Comparison of ENCODE assay signal across 14 cellular contexts in genomic region chr3:19526071-19526470, GRCh38.
A peak's percentile ranks its signal among the peaks of the same experiment; 100 is the strongest.
DNase-seq lines count a peak whose midpoint lies in the region; ATAC-seq and TF ChIP-seq lines count a peak whose summit lies in the region.
"Had no signal": no experiment of that assay in that cellular context is flagged by ENCODE, and none has a peak within 500 bp of the region (broad histone marks: within the 10 kb centered on the region; RNA-seq: fewer than 3 reads in every experiment).

No MANE protein-coding gene starts in this region.

- TF ChIP-seq POLR2A in uterus (IDR thresholded peaks at IDR 0.05): no peak

- in situ Hi-C loops in G401 (cut with HindIII; ENCODE audit: low sequenced_read_pairs): no loop called here

- H3K9me3 ChIP-seq in uterus: no peaks in the 10 kb centered on the region

- DNase-seq in D341Med (ENCODE audit: low spot score) (peak; percentile 33), G401 (ENCODE audit: low spot score) (peak; percentile 59), NCI-H524 (lab: John Stamatoyannopoulos, UW) (peak; percentile 51 to 90), cerebellar cortex (ENCODE audit: low spot score) (peak; percentile 60), uterus (no peak), cortex of kidney (lab: John Stamatoyannopoulos, UW) (no peak)
- DNase-seq: ACHN; CD4-positive, alpha-beta memory T cell; HCEC 1CT; HFFc6 had no signal

- no peaks in the 10 kb centered on the region for H3K27me3 ChIP-seq in uterus

- no peak for ATAC-seq in GM18517 (IDR thresholded peaks at IDR 0.05; ENCODE audit: unreplicated experiment)
- ATAC-seq: GM12878 had no signal

- no peaks in the 10 kb centered on the region for H3K4me1 ChIP-seq in uterus

- H3K36me3 ChIP-seq in uterus: no peaks in the 10 kb centered on the region

- H3K4me3 ChIP-seq in uterus: no peak overlapping the region
- H3K4me3 ChIP-seq: GM12878 had no signal

- intact Hi-C loops in uterus (cut with DNase I; ENCODE audit: low total_unique reads): no loop called here

- TF ChIP-seq CTCF in uterus (IDR thresholded peaks at IDR 0.05): no peak

- H3K27ac ChIP-seq in uterus: no peak overlapping the region
- H3K27ac ChIP-seq: C4-2B, HL-60 had no signal

Comparison
In these comparisons a context has a peak if more than half of its experiments do, and no peak if none do; other contexts are left out.
1. DNase-seq: peak in D341Med (single experiment), G401 (single experiment), NCI-H524 (2 of 2) and cerebellar cortex (single experiment); none in uterus (0 of 2) and cortex of kidney (single experiment).